Comparison of ENCODE assay signal across 1 cellular context in the genomic region with DNA sequence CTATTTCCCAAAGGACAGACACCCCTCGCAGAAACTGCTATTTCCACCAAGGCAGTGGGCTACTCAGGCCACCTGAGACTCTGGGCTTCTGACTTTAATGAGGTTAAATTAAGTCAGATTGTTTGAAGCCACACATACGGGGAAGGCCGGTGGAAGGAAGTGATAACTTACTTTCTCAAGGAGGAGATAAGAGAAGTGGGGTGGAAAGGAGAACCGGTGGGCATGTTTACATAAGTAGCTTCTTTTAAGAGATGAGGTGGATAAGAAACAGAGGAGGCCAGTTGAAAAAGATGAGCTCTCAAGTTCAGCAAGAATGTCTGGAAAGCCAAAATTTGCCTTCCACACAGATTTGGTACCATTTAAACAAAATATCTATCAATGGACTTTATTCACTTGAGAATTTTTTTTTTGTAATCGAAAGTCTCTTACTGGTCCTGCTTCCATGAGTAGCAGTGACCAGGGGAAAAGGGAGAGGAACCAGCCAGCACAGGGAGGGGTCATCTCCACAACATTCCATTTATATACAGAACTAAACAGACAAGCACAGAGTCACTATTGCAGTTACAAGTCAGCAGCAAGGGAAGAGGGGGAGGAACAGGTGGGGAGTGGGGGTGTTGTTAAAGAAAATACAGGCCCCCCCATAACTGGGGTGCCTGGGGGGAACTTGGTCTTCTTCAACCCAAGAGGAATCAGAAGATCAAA.
TF ChIP-seq lines count a peak whose summit lies in the region.

No MANE protein-coding gene starts in this region.

TF ChIP-seq in IMR-90, 13 proteins besides CTCF, POLR2A, EP300 and RAD21 (continued from another document):
- TF ChIP-seq CHD1 (IDR thresholded peaks at IDR 0.05; ENCODE audit: low read depth, low read length) (no peak), MAZ (IDR thresholded peaks at IDR 0.05; ENCODE audit: borderline replicate concordance, low read depth, low read length) (no peak), BHLHE40 (IDR thresholded peaks at IDR 0.05; ENCODE audit: low read depth, low read length) (no peak), MAFK (IDR thresholded peaks at IDR 0.05; ENCODE audit: low read depth, low read length) (no peak), CEBPB (IDR thresholded peaks at IDR 0.05; ENCODE audit: low read depth, low read length) (no peak), NFE2L2 (IDR thresholded peaks at IDR 0.05; ENCODE audit: low read depth, low read length) (no peak), RFX5 (IDR thresholded peaks at IDR 0.05; ENCODE audit: low read depth, low read length) (no peak)
- TF ChIP-seq, protein P1, sequence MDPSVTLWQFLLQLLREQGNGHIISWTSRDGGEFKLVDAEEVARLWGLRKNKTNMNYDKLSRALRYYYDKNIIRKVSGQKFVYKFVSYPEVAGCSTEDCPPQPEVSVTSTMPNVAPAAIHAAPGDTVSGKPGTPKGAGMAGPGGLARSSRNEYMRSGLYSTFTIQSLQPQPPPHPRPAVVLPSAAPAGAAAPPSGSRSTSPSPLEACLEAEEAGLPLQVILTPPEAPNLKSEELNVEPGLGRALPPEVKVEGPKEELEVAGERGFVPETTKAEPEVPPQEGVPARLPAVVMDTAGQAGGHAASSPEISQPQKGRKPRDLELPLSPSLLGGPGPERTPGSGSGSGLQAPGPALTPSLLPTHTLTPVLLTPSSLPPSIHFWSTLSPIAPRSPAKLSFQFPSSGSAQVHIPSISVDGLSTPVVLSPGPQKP (IDR thresholded peaks at IDR 0.05; ENCODE audit: borderline replicate concordance, low read depth, low read length): no peak
